Comparison of ENCODE assay signal across 8 cellular contexts in genomic region chr12:92146497-92146828, GRCh38. TPM values are rescaled to one million over a fixed set of nuclear protein-coding genes. Genes with fewer than 3 reads are reported as not detected.
DNase-seq lines count a peak whose midpoint lies in the region; ATAC-seq, FAIRE-seq and TF ChIP-seq lines count a peak whose summit lies in the region.

No MANE protein-coding gene starts in this region.

- H3K27me3 Mint-ChIP-seq in activated CD4-positive, alpha-beta T cell treated with anti-CD3 and anti-CD28 coated beads, Interleukin-2, amount 10 ng/mL, durations not matched to agents 24 days and 14 days, result no peaks in the 10 kb centered on the region
- H3K27me3 Mint-ChIP-seq in activated T-helper 2 cell treated with anti-CD3 and anti-CD28 coated beads, Interferon-gamma antibody, Interleukin-2, Interleukin-4, amounts not matched to agents 10 μg/mL and 5 μg/mL and 100 μg/mL, durations not matched to agents 14 hours and 24 hours and 36 hours (ENCODE audit: low read depth), result no peaks in the 10 kb centered on the region

- peak overlapping the region; percentile 77 to 92 for H3K9ac ChIP-seq in kidney (ENCODE audit: low read length in 2 of 2)

- H3K27ac ChIP-seq in kidney (ENCODE audit: low read depth in 2 of 2, low read length in 2 of 2) (peak overlapping the region; percentile 90 to 92), thymus (ENCODE audit: low read depth) (peak overlapping the region; percentile 99)

- H3K4me1 Mint-ChIP-seq in activated CD4-positive, alpha-beta T cell treated with anti-CD3 and anti-CD28 coated beads, Interleukin-2, amount 10 ng/mL, durations not matched to agents 24 days and 14 days, result peaks cover 28% of the 10 kb centered on the region
- H3K4me1 Mint-ChIP-seq in activated T-helper 2 cell treated with anti-CD3 and anti-CD28 coated beads, Interferon-gamma antibody, Interleukin-2, Interleukin-4, amounts not matched to agents 10 μg/mL and 5 μg/mL and 100 μg/mL, durations not matched to agents 14 hours and 24 hours and 36 hours (ENCODE audit: low read depth), result peaks cover 30% of the 10 kb centered on the region

- H3K36me3 Mint-ChIP-seq in activated CD4-positive, alpha-beta T cell treated with anti-CD3 and anti-CD28 coated beads, Interleukin-2, amount 10 ng/mL, durations not matched to agents 24 days and 14 days (ENCODE audit: low read depth), result peaks cover 53% of the 10 kb centered on the region
- H3K36me3 Mint-ChIP-seq in activated T-helper 2 cell treated with anti-CD3 and anti-CD28 coated beads, Interferon-gamma antibody, Interleukin-2, Interleukin-4, amounts not matched to agents 10 μg/mL and 5 μg/mL and 100 μg/mL, durations not matched to agents 14 hours and 24 hours and 36 hours (ENCODE audit: low read depth), result peaks cover 58% of the 10 kb centered on the region

- no peak for DNase-seq in activated CD4-positive, alpha-beta T cell treated with anti-CD3 and anti-CD28 coated beads, Interleukin-2, amount 10 ng/mL, durations not matched to agents 24 days and 14 days
- no peak for DNase-seq in activated CD4-positive, alpha-beta T cell treated with anti-CD3 and anti-CD28 coated beads, Interleukin-2, amount 50 U/mL, for 1 hour
- DNase-seq in activated T-helper 2 cell treated with anti-CD3 and anti-CD28 coated beads, Interferon-gamma antibody, Interleukin-2, Interleukin-4, amounts not matched to agents 10 μg/mL and 5 μg/mL and 100 μg/mL, durations not matched to agents 14 hours and 24 hours and 36 hours (ENCODE audit: low spot score), result no peak
- no peak for DNase-seq in kidney

- no peaks in the 10 kb centered on the region for H3K9me3 ChIP-seq in kidney (ENCODE audit: control insufficient read depth in 1 of 2, low read length in 2 of 2)
- no peaks in the 10 kb centered on the region for H3K9me3 ChIP-seq in thymus (ENCODE audit: control insufficient read depth)

- 1% methylated on average over 10 of the region's 10 CpGs for WGBS in thymus

- H3K4me3 ChIP-seq in kidney (ENCODE audit: low read length in 2 of 2) (peak overlapping the region; percentile 62 to 81), thymus (ENCODE audit: low read length) (peak overlapping the region; percentile 85)

- no peaks in the 10 kb centered on the region for H3K9me3 Mint-ChIP-seq in activated CD4-positive, alpha-beta T cell treated with anti-CD3 and anti-CD28 coated beads, Interleukin-2, amount 10 ng/mL, durations not matched to agents 24 days and 14 days
- H3K9me3 Mint-ChIP-seq in activated T-helper 2 cell treated with anti-CD3 and anti-CD28 coated beads, Interferon-gamma antibody, Interleukin-2, Interleukin-4, amounts not matched to agents 10 μg/mL and 5 μg/mL and 100 μg/mL, durations not matched to agents 14 hours and 24 hours and 36 hours, result no peaks in the 10 kb centered on the region

- H3K36me3 ChIP-seq in kidney (ENCODE audit: control insufficient read depth in 1 of 2, insufficient read depth in 2 of 2, low read length in 2 of 2) (peaks cover 4 to 17% of the 10 kb centered on the region in 2 donors), thymus (ENCODE audit: control insufficient read depth, insufficient read depth) (peaks cover 10% of the 10 kb centered on the region)

- no peak for ATAC-seq in GM21737 (IDR thresholded peaks at IDR 0.05; ENCODE audit: unreplicated experiment)
- ATAC-seq in HG03354 (IDR thresholded peaks at IDR 0.05; ENCODE audit: poor library complexity, severe bottlenecking, unreplicated experiment), result no peak
- ATAC-seq in HG03095 (IDR thresholded peaks at IDR 0.05; ENCODE audit: unreplicated experiment), result no peak

- peak overlapping the region; percentile 99 for H3K4me3 Mint-ChIP-seq in activated CD4-positive, alpha-beta T cell treated with anti-CD3 and anti-CD28 coated beads, Interleukin-2, amount 10 ng/mL, durations not matched to agents 24 days and 14 days
- H3K4me3 Mint-ChIP-seq in activated T-helper 2 cell treated with anti-CD3 and anti-CD28 coated beads, Interferon-gamma antibody, Interleukin-2, Interleukin-4, amounts not matched to agents 10 μg/mL and 5 μg/mL and 100 μg/mL, durations not matched to agents 14 hours and 24 hours and 36 hours (ENCODE audit: low read depth), result peak overlapping the region; percentile 98

- no peak for FAIRE-seq in kidney (lab: Jason Lieb, UNC)

- TF ChIP-seq CTCF in kidney (IDR thresholded peaks at IDR 0.05; ENCODE audit: borderline replicate concordance, extremely low read depth, insufficient read depth), result no peak

- no peaks in the 10 kb centered on the region for H3K4me1 ChIP-seq in kidney (ENCODE audit: control insufficient read depth in 1 of 2, insufficient read depth in 1 of 2, low read depth in 1 of 2, low read length in 2 of 2)
- H3K4me1 ChIP-seq in thymus (ENCODE audit: control insufficient read depth, insufficient read depth, low read length), result peaks cover 4% of the 10 kb centered on the region

- H3K27ac Mint-ChIP-seq in activated CD4-positive, alpha-beta T cell treated with anti-CD3 and anti-CD28 coated beads, Interleukin-2, amount 10 ng/mL, durations not matched to agents 24 days and 14 days, result peak overlapping the region; percentile 99
- H3K27ac Mint-ChIP-seq in activated T-helper 2 cell treated with anti-CD3 and anti-CD28 coated beads, Interferon-gamma antibody, Interleukin-2, Interleukin-4, amounts not matched to agents 10 μg/mL and 5 μg/mL and 100 μg/mL, durations not matched to agents 14 hours and 24 hours and 36 hours, result peak overlapping the region; percentile 99

- intact Hi-C loops in activated CD4-positive, alpha-beta T cell treated with anti-CD3 and anti-CD28 coated beads, Interleukin-2, amount 10 ng/mL, durations not matched to agents 24 days and 14 days (cut with micrococcal nuclease), result loop anchor here (1.0 to 5.0 kb wide), 12 partner anchors 39 to 781 kb away; partner anchors contain the start of gene EEA1
- intact Hi-C loops in activated T-helper 2 cell treated with anti-CD3 and anti-CD28 coated beads, Interferon-gamma antibody, Interleukin-2, Interleukin-4, amounts not matched to agents 10 μg/mL and 5 μg/mL and 100 μg/mL, durations not matched to agents 14 hours and 24 hours and 36 hours (cut with micrococcal nuclease), result loop anchor here (1.0 to 10.0 kb wide), 8 partner anchors 72 to 781 kb away; partner anchors contain the start of gene EEA1
- intact Hi-C loops in kidney (cut with DNase I), result loop anchor here (10.0 kb wide), 1 partner anchor 428 kb away; no protein-coding TSS in a partner anchor

- no peaks in the 10 kb centered on the region for H3K27me3 ChIP-seq in thymus (ENCODE audit: control insufficient read depth, insufficient read depth)

RNA-seq across cellular contexts. Expression of gene BTG1, which starts 0.8 kb away (rescaled TPM):
- total RNA-seq in activated CD4-positive, alpha-beta T cell treated with anti-CD3 and anti-CD28 coated beads, Interleukin-2, amount 10 ng/mL, durations not matched to agents 24 days and 14 days, result 84.2 and 90.8 TPM in 2 replicates
- total RNA-seq in activated T-helper 2 cell treated with anti-CD3 and anti-CD28 coated beads, Interferon-gamma antibody, Interleukin-2, Interleukin-4, amounts not matched to agents 10 μg/mL and 5 μg/mL and 100 μg/mL, durations not matched to agents 14 hours and 24 hours and 36 hours, result 67.8 and 71.7 TPM in 2 replicates
- total RNA-seq in kidney, result 173 TPM
- 59.9 TPM for polyA plus RNA-seq in kidney (ENCODE audit: insufficient read depth, low read depth, low replicate concordance)
- polyA plus RNA-seq in thymus, result 313 TPM
